In genomic region chr2:96903318-96903717, GRCh38 we compare ENCODE assay signal across 28 cellular contexts. TPM values are rescaled to one million over a fixed set of nuclear protein-coding genes. Genes with fewer than 3 reads are reported as not detected.
DNase-seq lines count a peak whose midpoint lies in the region; ATAC-seq and TF ChIP-seq lines count a peak whose summit lies in the region.
"Had no signal": no experiment of that assay in that cellular context is flagged by ENCODE, and none has a peak within 500 bp of the region (broad histone marks: within the 10 kb centered on the region; RNA-seq: fewer than 3 reads in every experiment).

No MANE protein-coding gene starts in this region.

- H3K4me3 ChIP-seq in PC-9 (no peak overlapping the region), gastroesophageal sphincter (no peak overlapping the region), thoracic aorta (no peak overlapping the region), adrenal gland (no peak overlapping the region)
- H3K4me3 ChIP-seq: breast epithelium, coronary artery, hepatocyte, SJCRH30 had no signal

- H2AFZ ChIP-seq in PC-9: 0 out of 2 replicates have a peak overlapping the region, but pooled peaks have one; percentile 4
- H2AFZ ChIP-seq: hepatocyte had no signal

- CTCF ChIA-PET in PC-9 (lab: Charles Lee): no interaction called here

- no CpG with 5 or more reads among the region's 7 CpGs for WGBS in gastroesophageal sphincter (ENCODE audit: low coverage in 1 of 2), 2 donors
- WGBS in adrenal gland, 4 donors: 87 to 97% (median 91%) methylated on average over 5 to 7 of the region's 7 CpGs

- H3K4me1 ChIP-seq in PC-9 (replicated peaks; ENCODE audit: insufficient read depth): peaks cover 14% of the 10 kb centered on the region
- H3K4me1 ChIP-seq in gastroesophageal sphincter: peaks cover 3 to 65% (median 23%) of the 10 kb centered on the region in 3 donors
- H3K4me1 ChIP-seq in thoracic aorta (ENCODE audit: control insufficient read depth in 1 of 2, low read depth in 2 of 2): peaks cover 27 to 61% of the 10 kb centered on the region in 2 donors
- H3K4me1 ChIP-seq in adrenal gland (replicated peaks in 1 of 2): peaks cover 0 to 11% of the 10 kb centered on the region in 2 donors

- H3K27me3 ChIP-seq in PC-9 (ENCODE audit: insufficient read depth, low read depth): no peaks in the 10 kb centered on the region
- H3K27me3 ChIP-seq in gastroesophageal sphincter: no peaks in the 10 kb centered on the region
- no peaks in the 10 kb centered on the region for H3K27me3 ChIP-seq in thoracic aorta (replicated peaks; ENCODE audit: insufficient read depth)
- no peaks in the 10 kb centered on the region for H3K27me3 ChIP-seq in adrenal gland
- H3K27me3 ChIP-seq: breast epithelium, hepatocyte, SJCRH30 had no signal

- intact Hi-C loops in PC-9 (cut with micrococcal nuclease; ENCODE audit: unreplicated experiment) (no loop called here), adrenal gland (cut with DNase I) (no loop called here)

- H3K36me3 ChIP-seq in PC-9 (ENCODE audit: low read depth) (no peaks in the 10 kb centered on the region), gastroesophageal sphincter (no peaks in the 10 kb centered on the region), thoracic aorta (no peaks in the 10 kb centered on the region), adrenal gland (replicated peaks in 1 of 2) (no peaks in the 10 kb centered on the region)
- H3K36me3 ChIP-seq: breast epithelium, SJCRH30 had no signal

- no peak overlapping the region for H3K4me2 ChIP-seq in PC-9
- H3K4me2 ChIP-seq: hepatocyte had no signal

- H3K9me2 ChIP-seq in PC-9 (ENCODE audit: insufficient read depth): no peaks in the 10 kb centered on the region

- TF ChIP-seq CTCF in PC-9 (conservative IDR thresholded peaks at IDR 0.05) (no peak; the same call in 1 of the 2 replicates), gastroesophageal sphincter (IDR thresholded peaks at IDR 0.05) (no peak), thoracic aorta (IDR thresholded peaks at IDR 0.05) (no peak), adrenal gland (IDR thresholded peaks at IDR 0.05) (no peak)

- POLR2A ChIA-PET in PC-9 (lab: Charles Lee; ENCODE audit: unreplicated experiment): no interaction called here

- TF ChIP-seq POLR2A in gastroesophageal sphincter (IDR thresholded peaks at IDR 0.05) (no peak), adrenal gland (IDR thresholded peaks at IDR 0.05) (no peak)

- no peaks in the 10 kb centered on the region for H3K79me2 ChIP-seq in PC-9 (ENCODE audit: low read depth)
- H3K79me2 ChIP-seq: hepatocyte had no signal

- TF ChIP-seq EP300 in gastroesophageal sphincter (IDR thresholded peaks at IDR 0.05): no peak

- H4K20me1 ChIP-seq in PC-9 (ENCODE audit: insufficient read depth): no peaks in the 10 kb centered on the region

- no peak for ATAC-seq in gastroesophageal sphincter
- no peak for ATAC-seq in thoracic aorta (ENCODE audit: insufficient number of reproducible peaks, low FRiP score, low read depth)
- ATAC-seq in HG02852 (IDR thresholded peaks at IDR 0.05; ENCODE audit: unreplicated experiment): no peak
- ATAC-seq: activated CD4-positive, alpha-beta T cell treated with anti-CD3 and anti-CD28 coated beads for 36 hours; effector memory CD8-positive, alpha-beta T cell; esophagus mucosa; left ventricle myocardium superior had no signal

- H3K9me3 ChIP-seq in PC-9 (ENCODE audit: insufficient read depth, low read depth) (no peaks in the 10 kb centered on the region), gastroesophageal sphincter (no peaks in the 10 kb centered on the region), thoracic aorta (no peaks in the 10 kb centered on the region), adrenal gland (replicated peaks in 1 of 3) (no peaks in the 10 kb centered on the region)
- H3K9me3 ChIP-seq: breast epithelium, SJCRH30 had no signal

- DNase-seq in EH (ENCODE audit: low read depth): peak; percentile 7
- DNase-seq in PC-9: peak in 1 of 2 experiments; percentile 35
- DNase-seq in thoracic aorta (ENCODE audit: low spot score): no peak
- no peak for DNase-seq in NCI-H1436 (lab: John Stamatoyannopoulos, UW)
- DNase-seq in adrenal gland: no peak
- DNase-seq: activated CD4-positive, alpha-beta T cell treated with anti-CD3 and anti-CD28 coated beads for 36 hours; activated CD8-positive, alpha-beta memory T cell treated with anti-CD3 and anti-CD28 coated beads for 24 hours; activated gamma-delta T cell treated with Interleukin-2 at 50 U/mL for 16 hours; activated T-cell treated with anti-CD3 and anti-CD28 coated beads, Interleukin-2, amount 50 U/mL, for 24 hours; CD4-positive, alpha-beta T cell; effector memory CD8-positive, alpha-beta T cell; foreskin melanocyte; GOT3; Karpas-422; left ventricle myocardium superior; MV-4-11; NCI-H1694; NCI-H510A treated with DMSO at 0.1 percent for 48 hours; nephron progenitor cell; NK-92 treated with Interleukin-12 subunit alpha and Interleukin-12 subunit beta, amount 100 ng/mL, for 24 hours; posterior cingulate gyrus had no signal

- H3K27ac ChIP-seq in PC-9 (no peak overlapping the region), gastroesophageal sphincter (peak overlapping the region in 3 of 4 donors; percentile 32 to 95 (median 51)), thoracic aorta (peak overlapping the region; percentile 55 to 61), adrenal gland (no peak overlapping the region)
- H3K27ac ChIP-seq: breast epithelium, hepatocyte, SJCRH30 had no signal

- peaks cover 9% of the 10 kb centered on the region for H3F3A ChIP-seq in PC-9 (ENCODE audit: insufficient read depth, low read depth)

- no TSS peak for BruUV-seq in PC-9 (replicated peaks; lab: Mats Ljungman, UMichigan)

RNA-seq across cellular contexts. Expression of gene SEMA4C, which starts 33.4 kb away (rescaled TPM):
- total RNA-seq in PC-9 (2021): 52.8 and 60.5 TPM in 2 replicates
- 10 to 100 TPM; 58.7 to 66.6 (median 62.8) TPM for total RNA-seq in gastroesophageal sphincter
- total RNA-seq in thoracic aorta: 10 to 100 TPM; 44.1 to 66.3 TPM
- 10 to 100 TPM; 14.0 to 31.6 (median 27.8) TPM for total RNA-seq in adrenal gland
- polyA plus RNA-seq in adrenal gland: 10 to 100 TPM in 2 of 3 donors, 1 to 10 TPM in 1; 4.4 to 23.4 (median 14.6) TPM

RNA-seq across cellular contexts. Expression of gene ANKRD39, which starts 45.5 kb away (rescaled TPM):
- total RNA-seq in PC-9 (2021) (19.0 and 23.2 TPM in 2 replicates), gastroesophageal sphincter (10 to 100 TPM; 13.3 to 20.4 (median 17.1) TPM), thoracic aorta (10 to 100 TPM in 1 of 2 donors, 1 to 10 TPM in 1; 8.4 to 18.0 TPM), adrenal gland (10 to 100 TPM; 17.0 to 49.5 (median 20.3) TPM)
- polyA plus RNA-seq in adrenal gland: 10 to 100 TPM in 2 of 3 donors, 1 to 10 TPM in 1; 9.2 to 39.5 (median 25.5) TPM

RNA-seq across cellular contexts. Expression of gene ANKRD23, which starts 59.5 kb away (rescaled TPM):
- total RNA-seq in PC-9 (2021): 6.0 and 8.9 TPM in 2 replicates
- total RNA-seq in gastroesophageal sphincter: 1 to 10 TPM; 1.2 to 4.9 (median 3.1) TPM
- 1 to 10 TPM; 6.0 to 8.4 TPM for total RNA-seq in thoracic aorta
- 1 to 10 TPM; 1.1 to 4.8 (median 3.1) TPM for total RNA-seq in adrenal gland
- 10 to 100 TPM in 1 of 3 donors, 1 to 10 TPM in 2; 1.5 to 10.6 (median 5.3) TPM for polyA plus RNA-seq in adrenal gland

Comparison
In these comparisons a context has a peak if more than half of its experiments do, and no peak if none do; other contexts are left out.
1. H3K27ac ChIP-seq: peak in gastroesophageal sphincter (3 of 4) and thoracic aorta (2 of 2); none in PC-9 (single experiment) and adrenal gland (0 of 5).